ENCODE assay signal across 9 cellular contexts in the genomic region with DNA sequence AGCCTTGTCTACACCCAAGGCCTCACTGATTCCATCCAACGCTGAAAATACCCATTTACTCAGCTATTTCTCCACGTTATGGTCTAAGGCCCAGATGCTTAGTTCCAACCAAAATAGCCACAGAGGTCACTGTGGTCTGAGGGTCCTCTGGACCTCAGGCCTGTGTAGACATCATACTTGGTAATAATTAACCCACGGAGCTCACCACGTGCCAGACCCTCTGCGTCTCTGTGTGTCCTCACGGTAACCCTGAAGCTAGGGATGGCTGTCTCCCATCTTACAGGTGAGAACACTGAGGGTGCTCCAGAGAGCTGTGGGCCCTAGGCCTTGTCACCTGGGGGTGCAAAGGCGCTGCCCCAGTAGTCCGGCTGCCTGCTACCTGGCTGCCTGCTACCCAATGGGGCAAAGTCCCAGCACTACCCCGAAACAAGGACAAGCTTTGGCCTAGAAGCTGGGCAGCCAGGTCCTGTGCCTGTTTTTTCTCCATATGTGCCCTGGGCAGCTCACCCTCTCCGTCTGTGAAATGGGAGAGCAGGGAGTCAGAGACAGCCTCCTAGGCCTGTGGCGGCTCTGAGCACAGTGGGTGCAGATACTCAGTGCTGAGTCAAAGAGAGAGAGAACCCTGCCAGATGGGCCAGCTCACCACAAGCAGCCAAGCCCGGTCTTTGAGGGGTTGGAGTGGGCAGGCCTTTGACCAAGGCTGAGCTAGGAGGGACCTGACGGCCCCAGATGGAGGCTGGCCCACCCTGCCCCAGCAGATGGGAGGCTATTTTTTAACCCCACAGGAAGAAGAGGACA. TPM values are rescaled to one million over a fixed set of nuclear protein-coding genes. Genes with fewer than 3 reads are reported as not detected.
A peak's percentile ranks its signal among the peaks of the same experiment; 100 is the strongest.
DNase-seq lines count a peak whose midpoint lies in the region; ATAC-seq and TF ChIP-seq lines count a peak whose summit lies in the region.
"Had no signal": no experiment of that assay in that cellular context is flagged by ENCODE, and none has a peak within 500 bp of the region (broad histone marks: within the 10 kb centered on the region; RNA-seq: fewer than 3 reads in every experiment).

No MANE protein-coding gene starts in this region.

- ATAC-seq in GM19395 (IDR thresholded peaks at IDR 0.05; ENCODE audit: unreplicated experiment) (peak; percentile 91), HG03108 (IDR thresholded peaks at IDR 0.05; ENCODE audit: unreplicated experiment) (peak; percentile 68)

- no peaks in the 10 kb centered on the region for H3K9me3 ChIP-seq in thyroid gland
- H3K9me3 ChIP-seq: HAP-1 had no signal

- in situ Hi-C loops in brain microvascular endothelial cell (cut with HindIII; ENCODE audit: low pct_ligation_motif_present, low sequenced_read_pairs) = no loop called here

- 85 to 90% methylated on average over 9 to 11 of the region's 13 CpGs for WGBS in thyroid gland, 2 donors

- TF ChIP-seq CTCF in GM10266 (IDR thresholded peaks at IDR 0.05; ENCODE audit: control insufficient read depth, insufficient read depth, low read depth, missing control alignments) = no peak
- no peak for TF ChIP-seq CTCF in brain microvascular endothelial cell (IDR thresholded peaks at IDR 0.05; ENCODE audit: low read depth, low read length, missing control alignments)
- TF ChIP-seq CTCF in thyroid gland (IDR thresholded peaks at IDR 0.05) = no peak

- H3K27me3 ChIP-seq in brain microvascular endothelial cell (replicated peaks) (no peaks in the 10 kb centered on the region), thyroid gland (no peaks in the 10 kb centered on the region)

- intact Hi-C loops in thyroid gland (cut with DNase I) = no loop called here

- TF ChIP-seq POLR2A in thyroid gland (IDR thresholded peaks at IDR 0.05) = no peak

- no peak overlapping the region for H3K4me3 ChIP-seq in brain microvascular endothelial cell (ENCODE audit: low read depth, low read length)
- no peak overlapping the region for H3K4me3 ChIP-seq in thyroid gland (replicated peaks in 1 of 3)
- H3K4me3 ChIP-seq: HAP-1 had no signal

- no peaks in the 10 kb centered on the region for H3K4me1 ChIP-seq in thyroid gland

- DNase-seq in GM10266 (ENCODE audit: extremely low spot score) (peak; percentile 81), brain microvascular endothelial cell (peak; percentile 55), thyroid gland (no peak), inferior parietal cortex (ENCODE audit: extremely low spot score) (no peak)
- DNase-seq in effector CD8-positive, alpha-beta T cell (lab: John Stamatoyannopoulos, UW) = no peak
- no peak for DNase-seq in NK-92 treated with Interleukin-12 subunit alpha and Interleukin-12 subunit beta, amount 100 ng/mL, for 24 hours (lab: John Stamatoyannopoulos, UW)

- H3K27ac ChIP-seq in brain microvascular endothelial cell = no peak overlapping the region
- H3K27ac ChIP-seq in thyroid gland = no peak overlapping the region

- H3K36me3 ChIP-seq in brain microvascular endothelial cell (replicated peaks) (no peaks in the 10 kb centered on the region), thyroid gland (no peaks in the 10 kb centered on the region)
- H3K36me3 ChIP-seq: HAP-1 had no signal

RNA-seq across cellular contexts. Expression of a gene that starts 17.0 kb away (rescaled TPM):
- 1 to 10 TPM in 2 of 4 donors, under 1 TPM in 2; 0.27 to 2.8 (median 0.77) TPM for total RNA-seq in thyroid gland

Comparison
In these comparisons a context has a peak if more than half of its experiments do, and no peak if none do; other contexts are left out.
1. DNase-seq: peak in GM10266 (single experiment) and brain microvascular endothelial cell (single experiment); none in effector CD8-positive, alpha-beta T cell (single experiment), thyroid gland (0 of 2), NK-92 treated with Interleukin-12 subunit alpha and Interleukin-12 subunit beta, amount 100 ng/mL, for 24 hours (single experiment) and inferior parietal cortex (single experiment).